Comparison of ENCODE assay signal across 18 cellular contexts in the genomic region with DNA sequence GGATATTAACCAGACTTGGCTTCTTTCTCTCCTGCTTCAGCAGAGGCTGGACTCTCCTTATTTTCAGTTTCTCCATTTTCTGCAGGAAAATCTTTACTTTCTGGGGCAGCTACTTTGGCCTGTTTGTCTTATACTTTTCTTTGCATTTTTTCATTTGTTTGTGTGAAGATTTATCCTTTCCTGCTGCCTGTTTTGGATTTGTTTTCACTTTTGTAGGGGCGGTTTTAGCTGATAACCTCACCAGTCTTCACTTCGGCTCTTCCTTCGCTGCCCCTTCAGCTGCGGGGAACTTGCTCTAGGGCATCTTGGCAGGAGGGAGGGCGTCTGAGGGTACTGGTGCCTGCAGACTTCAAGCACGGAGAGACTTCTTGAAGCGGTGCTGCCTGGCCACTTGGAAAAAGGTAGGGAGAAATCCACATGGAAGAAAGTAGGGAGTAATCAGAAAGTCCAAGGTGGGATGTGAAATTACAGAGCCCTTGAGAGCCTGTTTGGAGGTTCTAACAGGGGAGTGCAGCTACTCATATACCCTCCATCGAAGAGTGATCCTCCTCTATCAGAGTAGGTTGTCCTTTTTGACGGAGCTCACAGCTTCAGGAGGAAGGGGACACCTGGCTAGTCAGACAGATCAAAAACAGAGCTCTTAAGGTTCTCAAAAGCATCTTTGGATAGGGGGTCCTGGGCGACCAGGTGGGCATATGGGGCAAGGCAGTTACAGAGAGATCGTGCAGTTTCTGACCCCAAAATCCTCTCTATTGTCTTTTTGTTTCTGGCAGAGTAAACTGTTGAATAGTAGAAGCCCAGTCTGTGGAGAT. TPM values are rescaled to one million over a fixed set of nuclear protein-coding genes. Genes with fewer than 3 reads are reported as not detected.
DNase-seq lines count a peak whose midpoint lies in the region; ATAC-seq and TF ChIP-seq lines count a peak whose summit lies in the region.
"Had no signal": no experiment of that assay in that cellular context is flagged by ENCODE, and none has a peak within 500 bp of the region (broad histone marks: within the 10 kb centered on the region; RNA-seq: fewer than 3 reads in every experiment).

No MANE protein-coding gene starts in this region.

- H3K4me3 Mint-ChIP-seq in neural progenitor cell = no peak overlapping the region
- no peak overlapping the region for H3K4me3 Mint-ChIP-seq in CD8-positive, alpha-beta T cell
- no peak overlapping the region for H3K4me3 Mint-ChIP-seq in endodermal cell
- H3K4me3 Mint-ChIP-seq: activated B cell treated with CpG ODN at 0.5 μM for 24 hours; central memory CD8-positive, alpha-beta T cell; stimulated activated naive CD8-positive, alpha-beta T cell treated with anti-CD3 and anti-CD28 coated beads, Interleukin-15, amount 100 ng/mL, for 72 hours had no signal

- H3K4me1 Mint-ChIP-seq in neural progenitor cell (peaks cover 20% of the 10 kb centered on the region), endodermal cell (peaks cover 17% of the 10 kb centered on the region)
- H3K4me1 Mint-ChIP-seq in CD8-positive, alpha-beta T cell (ENCODE audit: low read depth) = peaks cover 10% of the 10 kb centered on the region
- H3K4me1 Mint-ChIP-seq: central memory CD8-positive, alpha-beta T cell had no signal

- TF ChIP-seq CTCF in PC-3 (conservative IDR thresholded peaks at IDR 0.05; ENCODE audit: low read depth, low read length) (no peak), neural progenitor cell (IDR thresholded peaks at IDR 0.05) (no peak), endodermal cell (conservative IDR thresholded peaks at IDR 0.05) (no peak)
- TF ChIP-seq CTCF in CD8-positive, alpha-beta T cell (IDR thresholded peaks at IDR 0.05) = no peak

- no peak overlapping the region for H3K9ac ChIP-seq in PC-3 (ENCODE audit: low read length)
- H3K9ac ChIP-seq in neural progenitor cell = no peak overlapping the region
- no peak overlapping the region for H3K9ac ChIP-seq in endodermal cell (ENCODE audit: extremely low read depth, low read length, poor library complexity, severe bottlenecking)

- H4K20me1 ChIP-seq in PC-3 (ENCODE audit: low read length) (no peaks in the 10 kb centered on the region), neural progenitor cell (ENCODE audit: low read depth) (no peaks in the 10 kb centered on the region)

- H3K36me3 ChIP-seq in PC-3 (ENCODE audit: low read depth, low read length) (no peaks in the 10 kb centered on the region), neural progenitor cell (no peaks in the 10 kb centered on the region), endodermal cell (ENCODE audit: control insufficient read depth, insufficient read depth, low read length) (no peaks in the 10 kb centered on the region)
- H3K36me3 ChIP-seq in CD8-positive, alpha-beta T cell (ENCODE audit: insufficient read depth, low read length) = no peaks in the 10 kb centered on the region
- H3K36me3 ChIP-seq: vagina had no signal

- POLR2A ChIA-PET in PC-3 (lab: Charles Lee; ENCODE audit: unreplicated experiment) = no interaction called here
- POLR2A ChIA-PET in CD8-positive, alpha-beta T cell (lab: Charles Lee) = interaction anchor here (1.0 kb wide), 1 partner anchor 47 kb away, joined by 3 read pairs; no protein-coding TSS in a partner anchor

- DNase-seq in Right ventricle myocardium inferior (ENCODE audit: missing footprints) (no peak), left cardiac atrium (no peak), PC-3 (no peak), neural progenitor cell (ENCODE audit: low spot score) (no peak), COR-L47 (lab: John Stamatoyannopoulos, UW) (no peak), endodermal cell (no peak)
- no peak for DNase-seq in CD8-positive, alpha-beta T cell
- DNase-seq: activated B cell treated with CpG ODN at 0.5 μM for 24 hours; activated CD8-positive, alpha-beta memory T cell treated with anti-CD3 and anti-CD28 coated beads, Interleukin-2, amount 50 U/mL, for 48 hours; left ventricle myocardium superior; NCI-H1436 treated with DMSO at 0.1 percent for 48 hours; SIG-M5; stimulated activated naive CD8-positive, alpha-beta T cell treated with anti-CD3 and anti-CD28 coated beads, Interleukin-15, amount 100 ng/mL, for 72 hours had no signal

- BruUV-seq in PC-3 (replicated peaks; lab: Mats Ljungman, UMichigan) = no TSS peak

- H3K4me2 ChIP-seq in PC-3 (ENCODE audit: low read length) (peak overlapping the region; percentile 33; the same call in 1 of the 2 replicates), neural progenitor cell (no peak overlapping the region)

- 78 to 91% methylated on average over 4 to 11 of the region's 11 CpGs for WGBS in endodermal cell (ENCODE audit: insufficient coverage in 1 of 2, insufficient read length in 1 of 2), 2 experiments

- H3K9me3 ChIP-seq in PC-3 (ENCODE audit: low read length) = no peaks in the 10 kb centered on the region
- H3K9me3 ChIP-seq in neural progenitor cell (ENCODE audit: low read depth) = no peaks in the 10 kb centered on the region
- H3K9me3 ChIP-seq in CD8-positive, alpha-beta T cell (ENCODE audit: low read length) = no peaks in the 10 kb centered on the region
- H3K9me3 ChIP-seq in endodermal cell (ENCODE audit: control insufficient read depth, low read length) = no peaks in the 10 kb centered on the region
- H3K9me3 ChIP-seq: vagina had no signal

- H3K36me3 Mint-ChIP-seq in neural progenitor cell = no peaks in the 10 kb centered on the region
- no peaks in the 10 kb centered on the region for H3K36me3 Mint-ChIP-seq in CD8-positive, alpha-beta T cell
- no peaks in the 10 kb centered on the region for H3K36me3 Mint-ChIP-seq in endodermal cell (ENCODE audit: low read depth)

- intact Hi-C loops in Right ventricle myocardium inferior (cut with DNase I) (loop anchor here (10.0 kb wide), 1 partner anchor 95 kb away; no protein-coding TSS in a partner anchor), left cardiac atrium (cut with DNase I) (no loop called here), PC-3 (cut with micrococcal nuclease) (loop anchor here (1.0 to 10.0 kb wide), 3 partner anchors 47 to 255 kb away; a partner anchor contains a TSS)
- intact Hi-C loops in CD8-positive, alpha-beta T cell (cut with DNase I, micrococcal nuclease) = no loop called here

- H3K27me3 ChIP-seq in PC-3 (ENCODE audit: low read length) = peaks cover 62% of the 10 kb centered on the region
- H3K27me3 ChIP-seq in neural progenitor cell = peaks cover 100% of the 10 kb centered on the region
- peaks cover 13% of the 10 kb centered on the region for H3K27me3 ChIP-seq in CD8-positive, alpha-beta T cell (ENCODE audit: insufficient read depth, low read length)
- H3K27me3 ChIP-seq in endodermal cell (ENCODE audit: control insufficient read depth, insufficient read depth, low read length, poor library complexity, severe bottlenecking) = peaks cover 11% of the 10 kb centered on the region

- H3K9me3 Mint-ChIP-seq in neural progenitor cell (peaks cover 6% of the 10 kb centered on the region), endodermal cell (no peaks in the 10 kb centered on the region)
- H3K9me3 Mint-ChIP-seq in CD8-positive, alpha-beta T cell = no peaks in the 10 kb centered on the region
- H3K9me3 Mint-ChIP-seq: activated B cell treated with CpG ODN at 0.5 μM for 24 hours; activated naive CD4-positive, alpha-beta T cell treated with anti-CD3 and anti-CD28 coated beads, Interleukin-2, amount 50 U/mL, for 72 hours; central memory CD8-positive, alpha-beta T cell; stimulated activated naive CD8-positive, alpha-beta T cell treated with anti-CD3 and anti-CD28 coated beads, Interleukin-15, amount 100 ng/mL, for 72 hours had no signal

- H3K4me1 ChIP-seq in PC-3 (ENCODE audit: insufficient read depth, low read length) (no peaks in the 10 kb centered on the region), neural progenitor cell (peaks cover 30% of the 10 kb centered on the region), endodermal cell (ENCODE audit: control insufficient read depth, insufficient read depth, low read length) (no peaks in the 10 kb centered on the region)
- peaks cover 4% of the 10 kb centered on the region for H3K4me1 ChIP-seq in CD8-positive, alpha-beta T cell (ENCODE audit: insufficient read depth, low read length)
- H3K4me1 ChIP-seq: vagina had no signal

- no peaks in the 10 kb centered on the region for H3K9me2 ChIP-seq in PC-3 (replicated peaks; ENCODE audit: low read length)

- peak; percentile 34 for ATAC-seq in Right ventricle myocardium inferior
- no peak for ATAC-seq in left cardiac atrium
- ATAC-seq in HG02759 (IDR thresholded peaks at IDR 0.05; ENCODE audit: unreplicated experiment) = peak; percentile 26
- ATAC-seq in PC-3 = no peak
- ATAC-seq in CD8-positive, alpha-beta T cell = no peak

- CTCF ChIA-PET in PC-3 (lab: Charles Lee) = interaction anchor here (0.6 to 1.3 kb wide), 2 partner anchors 48 to 255 kb away, joined by 3 read pairs; no protein-coding TSS in a partner anchor
- CTCF ChIA-PET in CD8-positive, alpha-beta T cell (lab: Charles Lee) = no interaction called here

- H3F3A ChIP-seq in PC-3 (ENCODE audit: low read length, unreplicated experiment) (no peaks in the 10 kb centered on the region), neural progenitor cell (ENCODE audit: low read depth) (peaks cover 59% of the 10 kb centered on the region)

- H2AFZ ChIP-seq in PC-3 (ENCODE audit: low read length) (no peak overlapping the region), neural progenitor cell (replicated peaks) (peak overlapping the region; percentile 10)

- H3K27ac ChIP-seq in PC-3 (ENCODE audit: low read length) (no peak overlapping the region), neural progenitor cell (no peak overlapping the region), endodermal cell (ENCODE audit: low read depth, low read length) (no peak overlapping the region)
- H3K27ac ChIP-seq in CD8-positive, alpha-beta T cell (ENCODE audit: low read depth, low read length) = no peak overlapping the region
- H3K27ac ChIP-seq: epithelial cell of prostate, vagina had no signal

- H3K79me2 ChIP-seq in PC-3 (ENCODE audit: low read length) (no peaks in the 10 kb centered on the region), neural progenitor cell (ENCODE audit: low read depth) (no peaks in the 10 kb centered on the region)

- H3K27ac Mint-ChIP-seq in neural progenitor cell = no peak overlapping the region
- no peak overlapping the region for H3K27ac Mint-ChIP-seq in CD8-positive, alpha-beta T cell
- H3K27ac Mint-ChIP-seq in endodermal cell = no peak overlapping the region
- H3K27ac Mint-ChIP-seq: activated B cell treated with CpG ODN at 0.5 μM for 24 hours; activated naive CD4-positive, alpha-beta T cell treated with anti-CD3 and anti-CD28 coated beads, Interleukin-2, amount 50 U/mL, for 72 hours; stimulated activated naive CD8-positive, alpha-beta T cell treated with anti-CD3 and anti-CD28 coated beads, Interleukin-15, amount 100 ng/mL, for 72 hours had no signal

- H3K4me3 ChIP-seq in PC-3 (ENCODE audit: low read length) (0 out of 2 replicates have a peak overlapping the region, but pooled peaks have one; percentile 24), neural progenitor cell (no peak overlapping the region), endodermal cell (ENCODE audit: low read length) (no peak overlapping the region)
- no peak overlapping the region for H3K4me3 ChIP-seq in CD8-positive, alpha-beta T cell (ENCODE audit: low read depth, low read length)
- H3K4me3 ChIP-seq: vagina had no signal

- H3K27me3 Mint-ChIP-seq in neural progenitor cell (ENCODE audit: insufficient read depth, low read depth) = peaks cover 3% of the 10 kb centered on the region
- H3K27me3 Mint-ChIP-seq in CD8-positive, alpha-beta T cell (ENCODE audit: low read depth) = peaks cover 61% of the 10 kb centered on the region
- H3K27me3 Mint-ChIP-seq in endodermal cell (ENCODE audit: insufficient read depth) = peaks cover 19% of the 10 kb centered on the region

RNA-seq across cellular contexts. Expression of gene ZDBF2, which starts 14.6 kb away (rescaled TPM):
- total RNA-seq in Right ventricle myocardium inferior (7.0 TPM), left cardiac atrium (10 to 100 TPM in 1 of 2 donors, 1 to 10 TPM in 1; 8.5 to 10.4 TPM), PC-3 (2014; rRNA removed) (1.9 and 4.2 TPM in 2 replicates), neural progenitor cell (ENCODE audit: low replicate concordance) (42.6 and 83.6 TPM in 2 replicates), endodermal cell (10 to 100 TPM; 14.1 to 27.0 TPM)
- total RNA-seq in CD8-positive, alpha-beta T cell = 10 to 100 TPM; 39.2 to 42.3 TPM
- polyA plus RNA-seq in endodermal cell (2013, experiment 1 of 2) = 17.0 TPM
- polyA plus RNA-seq in endodermal cell (2013, experiment 2 of 2) = 17.5 TPM

Comparison
In these comparisons a context has a peak if more than half of its experiments do, and no peak if none do; other contexts are left out.
1. ATAC-seq: peak in Right ventricle myocardium inferior (single experiment) and HG02759 (single experiment); none in left cardiac atrium (0 of 2), PC-3 (single experiment) and CD8-positive, alpha-beta T cell (single experiment).
2. intact Hi-C loops: an anchor here in Right ventricle myocardium inferior (10.0 kb wide) and PC-3 (1.0 to 10.0 kb wide); none called in left cardiac atrium and CD8-positive, alpha-beta T cell.